In genomic region chr14:23006544-23007419, GRCh38 we compare ENCODE assay signal across 1 cellular context.
TF ChIP-seq lines count a peak whose summit lies in the region.

No MANE protein-coding gene starts in this region.

TF ChIP-seq in HepG2, 621 proteins besides CTCF, POLR2A, EP300 and RAD21 (continued from another document and continues in another):
- TF ChIP-seq ZFYVE20 (CRISPR knock-in tag; IDR thresholded peaks at IDR 0.05; ENCODE audit: borderline replicate concordance, low read depth): no peak
- TF ChIP-seq PLRG1 (conservative IDR thresholded peaks at IDR 0.05): no peak
- TF ChIP-seq HNRNPK (IDR thresholded peaks at IDR 0.05; ENCODE audit: low read depth, low read length, poor library complexity, severe bottlenecking): no peak
- no peak; the same call in 1 of the 2 replicates for TF ChIP-seq ATF1 (CRISPR knock-in tag; IDR thresholded peaks at IDR 0.05)
- peak; percentile 97 for TF ChIP-seq ETS1 (CRISPR knock-in tag; IDR thresholded peaks at IDR 0.05)
- TF ChIP-seq ZNF777 (CRISPR knock-in tag; IDR thresholded peaks at IDR 0.05): peak; percentile 83
- peak; percentile 98 for TF ChIP-seq TFDP2 (CRISPR knock-in tag; IDR thresholded peaks at IDR 0.05)
- TF ChIP-seq ZNF281 (CRISPR knock-in tag; IDR thresholded peaks at IDR 0.05; ENCODE audit: borderline replicate concordance): peak; percentile 87
- TF ChIP-seq FOXA1 (IDR thresholded peaks at IDR 0.05): no peak
- peak; percentile 76; the same call in 1 of the 2 replicates for TF ChIP-seq FOXA1 (CRISPR knock-in tag; IDR thresholded peaks at IDR 0.05)
- TF ChIP-seq ZNF569 (CRISPR knock-in tag; IDR thresholded peaks at IDR 0.05; ENCODE audit: borderline replicate concordance): peak; percentile 99; the same call in 1 of the 2 replicates
- peak; percentile 99 to 100 for TF ChIP-seq HMGXB4 (CRISPR knock-in tag; IDR thresholded peaks at IDR 0.05; ENCODE audit: borderline replicate concordance in 1 of 2, low read depth in 1 of 2)
- TF ChIP-seq ZBTB26 (CRISPR knock-in tag; IDR thresholded peaks at IDR 0.05; ENCODE audit: borderline replicate concordance): peak; percentile 95
- TF ChIP-seq ZNF678 (CRISPR knock-in tag; IDR thresholded peaks at IDR 0.05): peak; percentile 100; the same call in 1 of the 2 replicates
- TF ChIP-seq ZNF558 (CRISPR knock-in tag; IDR thresholded peaks at IDR 0.05; ENCODE audit: borderline replicate concordance): peak; percentile 99; the same call in 1 of the 2 replicates
- peak; percentile 97 for TF ChIP-seq ZNF746 (CRISPR knock-in tag; IDR thresholded peaks at IDR 0.05)
- TF ChIP-seq RFX5 (IDR thresholded peaks at IDR 0.05; ENCODE audit: low read depth, low read length): peak; percentile 56
- TF ChIP-seq ZSCAN12 (CRISPR knock-in tag; IDR thresholded peaks at IDR 0.05): peak; percentile 95
- TF ChIP-seq SYNCRIP (IDR thresholded peaks at IDR 0.05; ENCODE audit: insufficient read depth, low read depth, low read length): no peak
- peak; percentile 99 for TF ChIP-seq HOXD1 (CRISPR knock-in tag; IDR thresholded peaks at IDR 0.05)
- peak; percentile 97; the same call in 1 of the 2 replicates for TF ChIP-seq ZNF431 (CRISPR knock-in tag; IDR thresholded peaks at IDR 0.05; ENCODE audit: borderline replicate concordance, low read depth)
- peak; percentile 98 for TF ChIP-seq ZNF790 (CRISPR knock-in tag; IDR thresholded peaks at IDR 0.05; ENCODE audit: borderline replicate concordance)
- peak; percentile 97 for TF ChIP-seq SPEN (CRISPR knock-in tag; IDR thresholded peaks at IDR 0.05; ENCODE audit: low read depth)
- peak; percentile 60 for TF ChIP-seq HNF1A (IDR thresholded peaks at IDR 0.05; ENCODE audit: low read depth)
- peak; percentile 90 for TF ChIP-seq HNF1A (CRISPR knock-in tag; IDR thresholded peaks at IDR 0.05; ENCODE audit: borderline replicate concordance)
- TF ChIP-seq PCBP1 (IDR thresholded peaks at IDR 0.05; ENCODE audit: borderline replicate concordance, low read depth, low read length): peak; percentile 97
- TF ChIP-seq ZFY (CRISPR knock-in tag; IDR thresholded peaks at IDR 0.05): peak; percentile 83
- peak; percentile 98 for TF ChIP-seq ZFP37 (CRISPR knock-in tag; IDR thresholded peaks at IDR 0.05; ENCODE audit: borderline replicate concordance)
- peak; percentile 95 for TF ChIP-seq HMGXB3 (CRISPR knock-in tag; IDR thresholded peaks at IDR 0.05; ENCODE audit: borderline replicate concordance)
- peak; percentile 95 for TF ChIP-seq NAIF1 (CRISPR knock-in tag; IDR thresholded peaks at IDR 0.05; ENCODE audit: borderline replicate concordance)
- TF ChIP-seq ZNF274 (CRISPR knock-in tag; IDR thresholded peaks at IDR 0.05): peak; percentile 99
- no peak for TF ChIP-seq ZUFSP (CRISPR knock-in tag; IDR thresholded peaks at IDR 0.05; ENCODE audit: borderline replicate concordance)
- peak; percentile 99 for TF ChIP-seq ZBTB38 (CRISPR knock-in tag; IDR thresholded peaks at IDR 0.05)
- peak; percentile 99 for TF ChIP-seq GLI4 (CRISPR knock-in tag; IDR thresholded peaks at IDR 0.05; ENCODE audit: borderline replicate concordance)
- TF ChIP-seq CEBPB (IDR thresholded peaks at IDR 0.05; ENCODE audit: borderline replicate concordance, low read depth, low read length): no peak
- peak; percentile 100 for TF ChIP-seq KDM5B (CRISPR knock-in tag; IDR thresholded peaks at IDR 0.05; ENCODE audit: borderline replicate concordance)
- no peak for TF ChIP-seq HNRNPH1 (optimal IDR thresholded peaks at IDR 0.05; ENCODE audit: low read depth, low read length)
- no peak for TF ChIP-seq CENPX (CRISPR knock-in tag; IDR thresholded peaks at IDR 0.05)
- TF ChIP-seq SMC3 (IDR thresholded peaks at IDR 0.05; ENCODE audit: low read length): no peak
- TF ChIP-seq ZNF660 (CRISPR knock-in tag; IDR thresholded peaks at IDR 0.05; ENCODE audit: borderline replicate concordance, low read depth): no peak
- TF ChIP-seq ZNF639 (CRISPR knock-in tag; conservative IDR thresholded peaks at IDR 0.05): peak; percentile 98
